In the genomic region with DNA sequence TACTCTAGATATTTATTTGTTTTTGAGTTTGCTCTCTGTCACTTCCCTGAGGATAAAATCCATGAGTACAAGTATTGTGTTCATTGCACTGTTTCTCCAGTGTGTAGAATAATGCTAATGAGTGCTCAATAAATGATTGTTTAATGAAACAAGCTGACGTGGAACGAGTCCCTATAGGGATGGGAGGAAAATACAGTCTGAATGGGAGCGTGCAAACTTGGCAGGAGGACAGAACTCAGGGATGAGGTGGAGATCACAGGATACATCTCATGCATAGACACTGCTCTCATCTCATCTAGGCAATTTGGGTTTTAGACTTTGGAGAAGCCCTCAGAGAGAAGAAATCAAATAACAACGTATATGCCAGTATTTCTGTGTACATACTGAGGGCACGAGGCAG, we compare ENCODE assay signal across 21 cellular contexts. TPM values are rescaled to one million over a fixed set of nuclear protein-coding genes. Genes with fewer than 3 reads are reported as not detected.
DNase-seq lines count a peak whose midpoint lies in the region; ATAC-seq, FAIRE-seq and TF ChIP-seq lines count a peak whose summit lies in the region.
"Had no signal": no experiment of that assay in that cellular context is flagged by ENCODE, and none has a peak within 500 bp of the region (broad histone marks: within the 10 kb centered on the region; RNA-seq: fewer than 3 reads in every experiment).

No MANE protein-coding gene starts in this region.

- FAIRE-seq in GM12891 (lab: Jason Lieb, UNC) = peak; percentile 70
- FAIRE-seq: A204.1, D721Med, G401.6, GM18507, GM19239 had no signal

- peak; percentile 33 for DNase-seq in COLO829 (ENCODE audit: low spot score)
- DNase-seq in GM12891 (ENCODE audit: insufficient read length, low spot score) = no peak
- peak; percentile 93 for DNase-seq in foreskin melanocyte
- DNase-seq in SW480 (ENCODE audit: low spot score) = no peak
- DNase-seq: 8988T; ACHN; BE2C; C1 segment of cervical spinal cord; Caco-2; Calu3; CD4-positive, alpha-beta memory T cell; CD4-positive, CD25-positive, alpha-beta regulatory T cell; CD8-positive, alpha-beta memory T cell; DMS79 treated with DMSO at 0.1 percent for 48 hours; GF-D8 had no signal

- no peak for TF ChIP-seq POLR2A in GM12891 (IDR thresholded peaks at IDR 0.05; ENCODE audit: low read depth, low read length)

- ATAC-seq in HG03280 (IDR thresholded peaks at IDR 0.05; ENCODE audit: unreplicated experiment) = no peak

TF ChIP-seq in GM12891, 5 proteins besides CTCF, POLR2A, EP300 and RAD21:
- no peak for TF ChIP-seq POLR2AphosphoS5 (IDR thresholded peaks at IDR 0.05; ENCODE audit: low read depth, low read length)
- TF ChIP-seq POU2F2 (IDR thresholded peaks at IDR 0.05; ENCODE audit: low read depth, low read length) = no peak
- TF ChIP-seq SPI1 (IDR thresholded peaks at IDR 0.05; ENCODE audit: low read depth, low read length) = no peak
- no peak for TF ChIP-seq TAF1 (IDR thresholded peaks at IDR 0.05; ENCODE audit: low read depth, low read length)
- TF ChIP-seq PAX5 (IDR thresholded peaks at IDR 0.05; ENCODE audit: insufficient read depth, low read length, severe bottlenecking) = no peak

RNA-seq across cellular contexts. Expression of a gene that starts 58.4 kb away (rescaled TPM):
- 6.0 TPM for polyA plus RNA-seq in GM12891 (2012; ENCODE audit: low read depth, missing spikeins)
- polyA plus RNA-seq: CD4-positive, alpha-beta memory T cell; CD8-positive, alpha-beta memory T cell had no signal

Comparison
In these comparisons a context has a peak if more than half of its experiments do, and no peak if none do; other contexts are left out.
1. DNase-seq: peak in COLO829 (single experiment) and foreskin melanocyte (single experiment); none in GM12891 (single experiment) and SW480 (single experiment).